ENCODE assay signal across 2 cellular contexts in the genomic region with DNA sequence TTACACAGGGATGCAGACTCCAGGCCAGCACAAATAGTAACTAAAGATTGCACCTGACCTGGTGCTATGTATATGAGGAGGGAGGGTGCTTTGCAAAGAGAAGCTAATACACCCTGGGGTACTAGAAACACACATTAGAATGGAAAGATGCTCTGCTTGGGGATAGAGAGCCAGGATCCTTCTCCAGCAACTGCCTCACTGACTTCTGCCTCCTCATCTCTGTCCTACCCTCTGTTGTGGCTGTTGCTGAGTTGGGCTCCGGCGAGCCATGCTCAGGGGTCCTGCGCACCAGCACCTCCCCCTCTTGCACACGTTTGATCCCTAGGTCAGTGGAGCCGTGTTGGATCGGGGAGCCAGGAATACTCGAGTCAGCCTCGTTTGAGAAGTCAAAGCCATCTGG.
TF ChIP-seq lines count a peak whose summit lies in the region.

No MANE protein-coding gene starts in this region.

TF ChIP-seq in GM23338, 12 proteins besides CTCF, POLR2A, EP300 and RAD21 (continued from another document):
- TF ChIP-seq, protein P1, sequence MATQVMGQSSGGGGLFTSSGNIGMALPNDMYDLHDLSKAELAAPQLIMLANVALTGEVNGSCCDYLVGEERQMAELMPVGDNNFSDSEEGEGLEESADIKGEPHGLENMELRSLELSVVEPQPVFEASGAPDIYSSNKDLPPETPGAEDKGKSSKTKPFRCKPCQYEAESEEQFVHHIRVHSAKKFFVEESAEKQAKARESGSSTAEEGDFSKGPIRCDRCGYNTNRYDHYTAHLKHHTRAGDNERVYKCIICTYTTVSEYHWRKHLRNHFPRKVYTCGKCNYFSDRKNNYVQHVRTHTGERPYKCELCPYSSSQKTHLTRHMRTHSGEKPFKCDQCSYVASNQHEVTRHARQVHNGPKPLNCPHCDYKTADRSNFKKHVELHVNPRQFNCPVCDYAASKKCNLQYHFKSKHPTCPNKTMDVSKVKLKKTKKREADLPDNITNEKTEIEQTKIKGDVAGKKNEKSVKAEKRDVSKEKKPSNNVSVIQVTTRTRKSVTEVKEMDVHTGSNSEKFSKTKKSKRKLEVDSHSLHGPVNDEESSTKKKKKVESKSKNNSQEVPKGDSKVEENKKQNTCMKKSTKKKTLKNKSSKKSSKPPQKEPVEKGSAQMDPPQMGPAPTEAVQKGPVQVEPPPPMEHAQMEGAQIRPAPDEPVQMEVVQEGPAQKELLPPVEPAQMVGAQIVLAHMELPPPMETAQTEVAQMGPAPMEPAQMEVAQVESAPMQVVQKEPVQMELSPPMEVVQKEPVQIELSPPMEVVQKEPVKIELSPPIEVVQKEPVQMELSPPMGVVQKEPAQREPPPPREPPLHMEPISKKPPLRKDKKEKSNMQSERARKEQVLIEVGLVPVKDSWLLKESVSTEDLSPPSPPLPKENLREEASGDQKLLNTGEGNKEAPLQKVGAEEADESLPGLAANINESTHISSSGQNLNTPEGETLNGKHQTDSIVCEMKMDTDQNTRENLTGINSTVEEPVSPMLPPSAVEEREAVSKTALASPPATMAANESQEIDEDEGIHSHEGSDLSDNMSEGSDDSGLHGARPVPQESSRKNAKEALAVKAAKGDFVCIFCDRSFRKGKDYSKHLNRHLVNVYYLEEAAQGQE (IDR thresholded peaks at IDR 0.05; ENCODE audit: unreplicated experiment) = no peak
- no peak for TF ChIP-seq ZNF114 (CRISPR knock-in tag; IDR thresholded peaks at IDR 0.05)
- no peak for TF ChIP-seq NANOG (IDR thresholded peaks at IDR 0.05; ENCODE audit: borderline replicate concordance)

TF ChIP-seq in WTC11, 78 proteins besides CTCF, POLR2A, EP300 and RAD21 (continued from another document):
- TF ChIP-seq, protein P2, sequence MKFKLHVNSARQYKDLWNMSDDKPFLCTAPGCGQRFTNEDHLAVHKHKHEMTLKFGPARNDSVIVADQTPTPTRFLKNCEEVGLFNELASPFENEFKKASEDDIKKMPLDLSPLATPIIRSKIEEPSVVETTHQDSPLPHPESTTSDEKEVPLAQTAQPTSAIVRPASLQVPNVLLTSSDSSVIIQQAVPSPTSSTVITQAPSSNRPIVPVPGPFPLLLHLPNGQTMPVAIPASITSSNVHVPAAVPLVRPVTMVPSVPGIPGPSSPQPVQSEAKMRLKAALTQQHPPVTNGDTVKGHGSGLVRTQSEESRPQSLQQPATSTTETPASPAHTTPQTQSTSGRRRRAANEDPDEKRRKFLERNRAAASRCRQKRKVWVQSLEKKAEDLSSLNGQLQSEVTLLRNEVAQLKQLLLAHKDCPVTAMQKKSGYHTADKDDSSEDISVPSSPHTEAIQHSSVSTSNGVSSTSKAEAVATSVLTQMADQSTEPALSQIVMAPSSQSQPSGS (CRISPR knock-in tag; IDR thresholded peaks at IDR 0.05; ENCODE audit: borderline replicate concordance, low read depth) = no peak
- TF ChIP-seq, protein P3, sequence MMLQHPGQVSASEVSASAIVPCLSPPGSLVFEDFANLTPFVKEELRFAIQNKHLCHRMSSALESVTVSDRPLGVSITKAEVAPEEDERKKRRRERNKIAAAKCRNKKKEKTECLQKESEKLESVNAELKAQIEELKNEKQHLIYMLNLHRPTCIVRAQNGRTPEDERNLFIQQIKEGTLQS (CRISPR knock-in tag; conservative IDR thresholded peaks at IDR 0.05) = no peak
- TF ChIP-seq, protein P4, sequence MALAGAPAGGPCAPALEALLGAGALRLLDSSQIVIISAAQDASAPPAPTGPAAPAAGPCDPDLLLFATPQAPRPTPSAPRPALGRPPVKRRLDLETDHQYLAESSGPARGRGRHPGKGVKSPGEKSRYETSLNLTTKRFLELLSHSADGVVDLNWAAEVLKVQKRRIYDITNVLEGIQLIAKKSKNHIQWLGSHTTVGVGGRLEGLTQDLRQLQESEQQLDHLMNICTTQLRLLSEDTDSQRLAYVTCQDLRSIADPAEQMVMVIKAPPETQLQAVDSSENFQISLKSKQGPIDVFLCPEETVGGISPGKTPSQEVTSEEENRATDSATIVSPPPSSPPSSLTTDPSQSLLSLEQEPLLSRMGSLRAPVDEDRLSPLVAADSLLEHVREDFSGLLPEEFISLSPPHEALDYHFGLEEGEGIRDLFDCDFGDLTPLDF (CRISPR knock-in tag; IDR thresholded peaks at IDR 0.05) = no peak
- TF ChIP-seq SMAD4 (CRISPR knock-in tag; IDR thresholded peaks at IDR 0.05) (no peak), OVOL2 (CRISPR knock-in tag; IDR thresholded peaks at IDR 0.05; ENCODE audit: borderline replicate concordance) (no peak)
